Comparison of ENCODE assay signal across 13 cellular contexts in genomic region chr13:98706446-98707110, GRCh38. TPM values are rescaled to one million over a fixed set of nuclear protein-coding genes. Genes with fewer than 3 reads are reported as not detected.
DNase-seq lines count a peak whose midpoint lies in the region; ATAC-seq and TF ChIP-seq lines count a peak whose summit lies in the region.
"Had no signal": no experiment of that assay in that cellular context is flagged by ENCODE, and none has a peak within 500 bp of the region (broad histone marks: within the 10 kb centered on the region; RNA-seq: fewer than 3 reads in every experiment).

No MANE protein-coding gene starts in this region.

- no peak for TF ChIP-seq CTCF in OCI-LY3 (IDR thresholded peaks at IDR 0.05; ENCODE audit: low read depth, low read length)
- TF ChIP-seq CTCF in kidney epithelial cell (IDR thresholded peaks at IDR 0.05; ENCODE audit: insufficient read depth, low read length, poor library complexity, severe bottlenecking): no peak

- H3K36me3 ChIP-seq in OCI-LY3 (replicated peaks; ENCODE audit: low read depth, low read length) (no peaks in the 10 kb centered on the region), kidney epithelial cell (ENCODE audit: control insufficient read depth, insufficient read depth, low read length) (no peaks in the 10 kb centered on the region)
- H3K36me3 ChIP-seq: neural progenitor cell had no signal

- no peaks in the 10 kb centered on the region for H3K79me2 ChIP-seq in OCI-LY3 (ENCODE audit: low read length)

- H3K27me3 ChIP-seq in OCI-LY3 (ENCODE audit: low read depth, low read length) (peaks cover 84% of the 10 kb centered on the region), kidney epithelial cell (ENCODE audit: control insufficient read depth, insufficient read depth, low read length) (no peaks in the 10 kb centered on the region)
- H3K27me3 ChIP-seq: neural progenitor cell had no signal

- peak overlapping the region; percentile 61 for H3K4me3 ChIP-seq in OCI-LY3 (ENCODE audit: low read length)
- H3K4me3 ChIP-seq in kidney epithelial cell (ENCODE audit: low read depth, low read length): no peak overlapping the region
- H3K4me3 ChIP-seq: neural progenitor cell, smooth muscle cell had no signal

- peak overlapping the region; percentile 33 for H3K27ac ChIP-seq in OCI-LY3 (ENCODE audit: low read length)
- H3K27ac ChIP-seq: neural progenitor cell had no signal

- peak; percentile 54 for ATAC-seq in GM18511 (IDR thresholded peaks at IDR 0.05; ENCODE audit: unreplicated experiment)
- ATAC-seq in HG02642 (IDR thresholded peaks at IDR 0.05; ENCODE audit: poor library complexity, unreplicated experiment): peak; percentile 49
- no peak for ATAC-seq in GM19324 (IDR thresholded peaks at IDR 0.05; ENCODE audit: low FRiP score, unreplicated experiment)
- ATAC-seq: left colon had no signal

- peak overlapping the region; percentile 77 for H3K4me2 ChIP-seq in OCI-LY3 (ENCODE audit: low read length)
- H3K4me2 ChIP-seq: neural progenitor cell, smooth muscle cell had no signal

- in situ Hi-C loops in G401 (cut with HindIII; ENCODE audit: low sequenced_read_pairs): no loop called here

- H3K4me1 ChIP-seq in OCI-LY3 (ENCODE audit: low read length): peaks cover 26% of the 10 kb centered on the region
- H3K4me1 ChIP-seq: neural progenitor cell had no signal

- DNase-seq in kidney epithelial cell (ENCODE audit: low read depth) (peak; percentile 35), middle frontal gyrus (ENCODE audit: extremely low spot score, low spot score) (no peak), SW480 (ENCODE audit: low spot score) (no peak), G401 (ENCODE audit: low spot score) (no peak)
- DNase-seq: activated CD4-positive, CD25-positive, alpha-beta regulatory T cell treated with anti-CD3 and anti-CD28 coated beads, Interleukin-2, amount 50 U/mL, for 72 hours; activated effector memory CD4-positive, alpha-beta T cell treated with anti-CD3 and anti-CD28 coated beads, Interleukin-2, amount 50 U/mL, for 16 hours; left colon had no signal

- no peak overlapping the region for H3K9ac ChIP-seq in OCI-LY3 (ENCODE audit: low read length)
- H3K9ac ChIP-seq: neural progenitor cell had no signal

- no peaks in the 10 kb centered on the region for H3K9me3 ChIP-seq in OCI-LY3 (ENCODE audit: insufficient read depth, low read length)

- H2AFZ ChIP-seq in OCI-LY3 (ENCODE audit: low read depth, low read length): no peak overlapping the region
- H2AFZ ChIP-seq: neural progenitor cell had no signal

- 0 out of 2 replicates have a peak, but pooled peaks cover 8% of the 10 kb centered on the region for H4K20me1 ChIP-seq in OCI-LY3 (ENCODE audit: insufficient read depth, low read length)

RNA-seq across cellular contexts. Expression of gene SLC15A1, which starts 45.9 kb away (rescaled TPM):
- total RNA-seq in kidney epithelial cell: 0.68 and 1.1 TPM in 2 replicates
- total RNA-seq in G401 (2014; rRNA removed; shearing (Covaris generic)): not detected in 2 replicates
